ENCODE assay signal across 10 cellular contexts in the genomic region with DNA sequence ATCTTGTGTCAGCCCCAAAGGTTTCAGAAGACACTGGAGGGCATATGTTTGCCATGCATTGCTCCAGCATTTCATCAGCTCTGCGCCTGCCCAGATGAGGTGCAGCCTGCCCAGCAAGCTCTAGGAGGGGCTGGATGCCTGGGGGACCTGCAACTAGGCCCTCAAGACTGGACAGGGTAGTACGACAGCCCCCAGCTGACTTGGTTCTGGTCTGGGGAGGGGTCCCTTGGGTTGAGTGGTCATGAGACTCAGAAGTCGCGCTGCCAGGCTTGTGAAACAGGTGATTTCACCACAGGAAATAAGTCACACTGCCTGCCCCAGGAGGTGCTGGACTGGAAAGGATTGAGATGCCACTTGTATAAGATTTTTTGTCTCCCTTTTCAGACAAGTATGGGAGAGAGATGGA. TPM values are rescaled to one million over a fixed set of nuclear protein-coding genes. Genes with fewer than 3 reads are reported as not detected.
DNase-seq lines count a peak whose midpoint lies in the region; ATAC-seq lines count a peak whose summit lies in the region.
"Had no signal": no experiment of that assay in that cellular context is flagged by ENCODE, and none has a peak within 500 bp of the region (broad histone marks: within the 10 kb centered on the region; RNA-seq: fewer than 3 reads in every experiment).

No MANE protein-coding gene starts in this region.

- ATAC-seq in T-cell (replicated peaks in 1 of 4): peak in 3 of 4 experiments; percentile 31 to 44 (median 34)
- ATAC-seq in stimulated activated memory B cell treated with anti-CD40 and anti-IgM and Interleukin-4, amounts not matched to agents 10 μg/mL and 1 μg/mL and 100 μg/mL, for 72 hours: no peak
- ATAC-seq in HG03159 (IDR thresholded peaks at IDR 0.05; ENCODE audit: unreplicated experiment): no peak
- ATAC-seq in GM21825 (IDR thresholded peaks at IDR 0.05; ENCODE audit: unreplicated experiment): no peak

- H3K9me3 Mint-ChIP-seq in T-cell: no peaks in the 10 kb centered on the region
- no peaks in the 10 kb centered on the region for H3K9me3 Mint-ChIP-seq in stimulated activated memory B cell treated with anti-CD40 and anti-IgM and Interleukin-4, amounts not matched to agents 10 μg/mL and 1 μg/mL and 100 μg/mL, for 72 hours

- POLR2A ChIA-PET in T-cell (lab: Charles Lee): no interaction called here

- H3K4me1 Mint-ChIP-seq in T-cell: peaks cover 43 to 54% (median 51%) of the 10 kb centered on the region in 3 donors
- peaks cover 47% of the 10 kb centered on the region for H3K4me1 Mint-ChIP-seq in stimulated activated memory B cell treated with anti-CD40 and anti-IgM and Interleukin-4, amounts not matched to agents 10 μg/mL and 1 μg/mL and 100 μg/mL, for 72 hours

- H3K36me3 Mint-ChIP-seq in T-cell: peaks cover 14% of the 10 kb centered on the region
- no peaks in the 10 kb centered on the region for H3K36me3 Mint-ChIP-seq in stimulated activated memory B cell treated with anti-CD40 and anti-IgM and Interleukin-4, amounts not matched to agents 10 μg/mL and 1 μg/mL and 100 μg/mL, for 72 hours

- H3K27me3 Mint-ChIP-seq in T-cell: no peaks in the 10 kb centered on the region
- no peaks in the 10 kb centered on the region for H3K27me3 Mint-ChIP-seq in stimulated activated memory B cell treated with anti-CD40 and anti-IgM and Interleukin-4, amounts not matched to agents 10 μg/mL and 1 μg/mL and 100 μg/mL, for 72 hours

- CTCF ChIA-PET in T-cell (lab: Charles Lee): interaction anchor here in 1 of 2 donors (0.9 kb wide), 1 partner anchor 15 kb away, joined by 3 read pairs; no protein-coding TSS in a partner anchor

- DNase-seq in activated gamma-delta T cell treated with Interleukin-2 at 50 U/mL for 16 hours (peak; percentile 28), activated gamma-delta T cell (lab: John Stamatoyannopoulos, UW) (no peak), T-cell (peak in 2 of 34 experiments; percentile 18 to 26), fibroblast of peridontal ligament (ENCODE audit: extremely low read depth) (peak; percentile 23), NCI-H524 treated with DMSO at 0.1 percent for 48 hours (lab: John Stamatoyannopoulos, UW) (no peak)
- DNase-seq: cortex of kidney, NCI-H2029 had no signal

- no peak overlapping the region for H3K4me3 Mint-ChIP-seq in T-cell
- no peak overlapping the region for H3K4me3 Mint-ChIP-seq in stimulated activated memory B cell treated with anti-CD40 and anti-IgM and Interleukin-4, amounts not matched to agents 10 μg/mL and 1 μg/mL and 100 μg/mL, for 72 hours

- H3K27ac Mint-ChIP-seq in T-cell: peak overlapping the region; percentile 86 to 93
- peak overlapping the region; percentile 67 for H3K27ac Mint-ChIP-seq in stimulated activated memory B cell treated with anti-CD40 and anti-IgM and Interleukin-4, amounts not matched to agents 10 μg/mL and 1 μg/mL and 100 μg/mL, for 72 hours

RNA-seq across cellular contexts. Expression of gene TPBGL, which starts 23.4 kb away (rescaled TPM):
- under 1 TPM; 0.13 to 0.59 (median 0.47) TPM for total RNA-seq in T-cell

Comparison
In these comparisons a context has a peak if more than half of its experiments do, and no peak if none do; other contexts are left out.
1. DNase-seq: peak in activated gamma-delta T cell treated with Interleukin-2 at 50 U/mL for 16 hours (single experiment) and fibroblast of peridontal ligament (single experiment); none in activated gamma-delta T cell (single experiment) and NCI-H524 treated with DMSO at 0.1 percent for 48 hours (single experiment).
2. ATAC-seq: peak in T-cell (3 of 4); none in stimulated activated memory B cell treated with anti-CD40 and anti-IgM and Interleukin-4, amounts not matched to agents 10 μg/mL and 1 μg/mL and 100 μg/mL, for 72 hours (single experiment), HG03159 (single experiment) and GM21825 (single experiment).